ENCODE assay signal across 1 cellular context in genomic region chr2:27752551-27753237, GRCh38.
TF ChIP-seq lines count a peak whose summit lies in the region.

No MANE protein-coding gene starts in this region.

TF ChIP-seq in HepG2, 621 proteins besides CTCF, POLR2A, EP300 and RAD21 (continued from another document):
- TF ChIP-seq DMTF1 (CRISPR knock-in tag; IDR thresholded peaks at IDR 0.05): 0 out of 2 replicates have a peak, but pooled peaks have one; percentile 21
- TF ChIP-seq ZFX (CRISPR knock-in tag; IDR thresholded peaks at IDR 0.05; ENCODE audit: low read depth): peak; percentile 72
- 0 out of 2 replicates have a peak, but pooled peaks have one; percentile 20 for TF ChIP-seq ZNF503 (CRISPR knock-in tag; IDR thresholded peaks at IDR 0.05)
- TF ChIP-seq ARID4A (CRISPR knock-in tag; IDR thresholded peaks at IDR 0.05; ENCODE audit: borderline replicate concordance): peak; percentile 47; the same call in 1 of the 2 replicates
- peak; percentile 81 for TF ChIP-seq RBFOX2 (IDR thresholded peaks at IDR 0.05; ENCODE audit: low read depth, low read length)
- TF ChIP-seq ZNF770 (CRISPR knock-in tag; IDR thresholded peaks at IDR 0.05): peak; percentile 40; the same call in 1 of the 2 replicates
- no peak; the same call in 1 of the 2 replicates for TF ChIP-seq ARID3A (IDR thresholded peaks at IDR 0.05; ENCODE audit: low read depth, low read length)
- TF ChIP-seq ZGPAT (CRISPR knock-in tag; IDR thresholded peaks at IDR 0.05): 0 out of 2 replicates have a peak, but pooled peaks have one; percentile 43
- peak; percentile 68; the same call in 1 of the 2 replicates for TF ChIP-seq ZNF704 (CRISPR knock-in tag; IDR thresholded peaks at IDR 0.05; ENCODE audit: borderline replicate concordance)
